12 cellular contexts compared by ENCODE assay signal in genomic region chr4:122762520-122762919, GRCh38. TPM values are rescaled to one million over a fixed set of nuclear protein-coding genes. Genes with fewer than 3 reads are reported as not detected.
DNase-seq lines count a peak whose midpoint lies in the region; ATAC-seq lines count a peak whose summit lies in the region.
"Had no signal": no experiment of that assay in that cellular context is flagged by ENCODE, and none has a peak within 500 bp of the region (broad histone marks: within the 10 kb centered on the region; RNA-seq: fewer than 3 reads in every experiment).

No MANE protein-coding gene starts in this region.

- DNase-seq in activated gamma-delta T cell treated with Interleukin-2 at 50 U/mL for 16 hours: peak; percentile 8
- DNase-seq in activated gamma-delta T cell (lab: John Stamatoyannopoulos, UW): no peak
- peak; percentile 56 to 65 for DNase-seq in Kasumi-1 (lab: John Stamatoyannopoulos, UW)
- peak; percentile 25 for DNase-seq in activated naive CD4-positive, alpha-beta T cell treated with anti-CD3 and anti-CD28 coated beads, Interleukin-2, amount 10 ng/mL, durations not matched to agents 7 days and 5 days
- DNase-seq in sciatic nerve (ENCODE audit: low spot score): no peak
- DNase-seq in trophoblast cell: no peak
- DNase-seq: activated effector memory CD4-positive, alpha-beta T cell treated with anti-CD3 and anti-CD28 coated beads, Interleukin-2, amount 50 U/mL, for 16 hours; H7; NCI-H510A had no signal

- no peaks in the 10 kb centered on the region for H3K27me3 Mint-ChIP-seq in activated naive CD4-positive, alpha-beta T cell treated with anti-CD3 and anti-CD28 coated beads, Interleukin-2, amount 10 ng/mL, durations not matched to agents 7 days and 5 days

- no peaks in the 10 kb centered on the region for H3K36me3 Mint-ChIP-seq in activated naive CD4-positive, alpha-beta T cell treated with anti-CD3 and anti-CD28 coated beads, Interleukin-2, amount 10 ng/mL, durations not matched to agents 7 days and 5 days

- H3K4me3 ChIP-seq in trophoblast cell (ENCODE audit: low read depth, low read length): no peak overlapping the region

- H3K9me3 Mint-ChIP-seq in activated naive CD4-positive, alpha-beta T cell treated with anti-CD3 and anti-CD28 coated beads, Interleukin-2, amount 10 ng/mL, durations not matched to agents 7 days and 5 days: no peaks in the 10 kb centered on the region

- no peaks in the 10 kb centered on the region for H3K27me3 ChIP-seq in trophoblast cell (ENCODE audit: insufficient read depth, low read length)
- H3K27me3 ChIP-seq: neutrophil had no signal

- peaks cover 2% of the 10 kb centered on the region for H3K9me3 ChIP-seq in trophoblast cell (ENCODE audit: insufficient read depth, low read depth, low read length)
- H3K9me3 ChIP-seq: neutrophil had no signal

- no peaks in the 10 kb centered on the region for H3K4me1 ChIP-seq in trophoblast cell (ENCODE audit: control insufficient read depth in 1 of 2, insufficient read depth in 2 of 2, low read length in 2 of 2)

- no peak overlapping the region for H3K14ac ChIP-seq in trophoblast cell (ENCODE audit: low read length)

- no peak overlapping the region for H4K12ac ChIP-seq in trophoblast cell (ENCODE audit: low read depth, low read length)

- H2BK5ac ChIP-seq in trophoblast cell (ENCODE audit: low read depth, low read length, poor library complexity): no peak overlapping the region

- no CpG with 5 or more reads among the region's 2 CpGs for WGBS in trophoblast cell (ENCODE audit: extremely low coverage, insufficient coverage, insufficient read length)

- no peaks in the 10 kb centered on the region for H3K79me2 ChIP-seq in trophoblast cell (ENCODE audit: control insufficient read depth, insufficient read depth, low read length, poor library complexity)

- H3K27ac ChIP-seq in trophoblast cell (ENCODE audit: low read depth, low read length): no peak overlapping the region
- H3K27ac ChIP-seq: neutrophil had no signal

- intact Hi-C loops in sciatic nerve (cut with DNase I): no loop called here

- no peaks in the 10 kb centered on the region for H3K36me3 ChIP-seq in trophoblast cell (ENCODE audit: control insufficient read depth in 1 of 2, insufficient read depth in 2 of 2, low read length in 2 of 2)
- H3K36me3 ChIP-seq: neutrophil had no signal

- H2BK120ac ChIP-seq in trophoblast cell (ENCODE audit: insufficient read depth, low read length, poor library complexity): no peak overlapping the region

- no peak overlapping the region for H3K23ac ChIP-seq in trophoblast cell (ENCODE audit: low read length)

- H3K4me3 Mint-ChIP-seq in activated naive CD4-positive, alpha-beta T cell treated with anti-CD3 and anti-CD28 coated beads, Interleukin-2, amount 10 ng/mL, durations not matched to agents 7 days and 5 days: no peak overlapping the region

- no peaks in the 10 kb centered on the region for H3K79me1 ChIP-seq in trophoblast cell (ENCODE audit: low read length)

- no peak overlapping the region for H2BK12ac ChIP-seq in trophoblast cell (ENCODE audit: low read length)

- no peak overlapping the region for H3K4ac ChIP-seq in trophoblast cell (ENCODE audit: low read depth, low read length)

- no peak overlapping the region for H3K18ac ChIP-seq in trophoblast cell (ENCODE audit: low read length)

- H2AK5ac ChIP-seq in trophoblast cell (ENCODE audit: low read length): no peak overlapping the region

- H3K4me2 ChIP-seq in trophoblast cell (ENCODE audit: low read length): no peak overlapping the region

- peaks cover 37% of the 10 kb centered on the region for H3K4me1 Mint-ChIP-seq in activated naive CD4-positive, alpha-beta T cell treated with anti-CD3 and anti-CD28 coated beads, Interleukin-2, amount 10 ng/mL, durations not matched to agents 7 days and 5 days

- CTCF ChIA-PET in activated naive CD4-positive, alpha-beta T cell treated with anti-CD3 and anti-CD28 coated beads, Interleukin-2, amount 10 ng/mL, durations not matched to agents 7 days and 5 days (lab: Charles Lee): no interaction called here

- H4K91ac ChIP-seq in trophoblast cell (ENCODE audit: low read depth, low read length): no peak overlapping the region

- ATAC-seq in sciatic nerve (peak; percentile 86), HG02623 (IDR thresholded peaks at IDR 0.05; ENCODE audit: unreplicated experiment) (no peak), HG03520 (IDR thresholded peaks at IDR 0.05; ENCODE audit: unreplicated experiment) (no peak)

- no peak overlapping the region for H3K9ac ChIP-seq in trophoblast cell (ENCODE audit: low read length)

- H4K8ac ChIP-seq in trophoblast cell (ENCODE audit: low read depth, low read length): no peak overlapping the region

- peak overlapping the region; percentile 56 for H3K27ac Mint-ChIP-seq in activated naive CD4-positive, alpha-beta T cell treated with anti-CD3 and anti-CD28 coated beads, Interleukin-2, amount 10 ng/mL, durations not matched to agents 7 days and 5 days

- no peak overlapping the region for H2AFZ ChIP-seq in trophoblast cell (ENCODE audit: insufficient read depth, low read length, poor library complexity)

RNA-seq across cellular contexts. Expression of gene BBS12, which starts 30.0 kb away (rescaled TPM):
- 4.2 TPM for total RNA-seq in sciatic nerve
- polyA plus RNA-seq in trophoblast cell (2013): 1.3 TPM in 2 replicates

Comparison
In these comparisons a context has a peak if more than half of its experiments do, and no peak if none do; other contexts are left out.
1. DNase-seq: peak in activated gamma-delta T cell treated with Interleukin-2 at 50 U/mL for 16 hours (single experiment), Kasumi-1 (2 of 2) and activated naive CD4-positive, alpha-beta T cell treated with anti-CD3 and anti-CD28 coated beads, Interleukin-2, amount 10 ng/mL, durations not matched to agents 7 days and 5 days (single experiment); none in activated gamma-delta T cell (single experiment), sciatic nerve (single experiment) and trophoblast cell (0 of 2).